Comparison of ENCODE assay signal across 17 cellular contexts in genomic region chr13:33218020-33218419, GRCh38.
A peak's percentile ranks its signal among the peaks of the same experiment; 100 is the strongest.
DNase-seq lines count a peak whose midpoint lies in the region; ATAC-seq and TF ChIP-seq lines count a peak whose summit lies in the region.
"Had no signal": no experiment of that assay in that cellular context is flagged by ENCODE, and none has a peak within 500 bp of the region (broad histone marks: within the 10 kb centered on the region; RNA-seq: fewer than 3 reads in every experiment).

No MANE protein-coding gene starts in this region.

- H3K4me3 ChIP-seq in left ventricle myocardium inferior (no peak overlapping the region), mammary epithelial cell (replicated peaks in 1 of 3; ENCODE audit: insufficient read depth in 1 of 3, low read depth in 2 of 3, low read length in 3 of 3) (no peak overlapping the region), upper lobe of left lung (no peak overlapping the region)
- H3K4me3 ChIP-seq: heart right ventricle, K562, right atrium auricular region had no signal

- ATAC-seq in Right ventricle myocardium inferior (no peak), left colon (peak; percentile 94), upper lobe of left lung (ENCODE audit: low FRiP score in 2 of 2) (no peak)
- ATAC-seq in naive thymus-derived CD8-positive, alpha-beta T cell, result no peak
- ATAC-seq: activated CD8-positive, alpha-beta T cell treated with anti-CD3 and anti-CD28 coated beads, Interleukin-2, amount 10 ng/mL, durations not matched to agents 7 days and 5 days; K562 had no signal

- no peak overlapping the region for H3K27ac Mint-ChIP-seq in naive thymus-derived CD8-positive, alpha-beta T cell
- H3K27ac Mint-ChIP-seq in activated CD4-positive, alpha-beta memory T cell treated with anti-CD3 and anti-CD28 coated beads, Interleukin-2, amount 10 ng/mL, durations not matched to agents 7 days and 5 days, result no peak overlapping the region
- H3K27ac Mint-ChIP-seq: activated CD8-positive, alpha-beta T cell treated with anti-CD3 and anti-CD28 coated beads, Interleukin-2, amount 10 ng/mL, durations not matched to agents 7 days and 5 days; dendritic cell treated with granulocyte-macrophage colony-stimulating factor and Interleukin-4, amounts not matched to agents 40 ng/mL and 50 ng/mL, for 4 days; memory B cell had no signal

- no peaks in the 10 kb centered on the region for H3K4me1 Mint-ChIP-seq in naive thymus-derived CD8-positive, alpha-beta T cell
- no peaks in the 10 kb centered on the region for H3K4me1 Mint-ChIP-seq in activated CD4-positive, alpha-beta memory T cell treated with anti-CD3 and anti-CD28 coated beads, Interleukin-2, amount 10 ng/mL, durations not matched to agents 7 days and 5 days
- H3K4me1 Mint-ChIP-seq: memory B cell had no signal

- intact Hi-C loops in left ventricle myocardium inferior (cut with micrococcal nuclease), result no loop called here
- intact Hi-C loops in Right ventricle myocardium inferior (cut with DNase I), result no loop called here
- intact Hi-C loops in mammary epithelial cell (cut with micrococcal nuclease), result loop anchor here (1.0 to 5.0 kb wide), 2 partner anchors 67 to 96 kb away; partner anchors contain the start of gene STARD13
- intact Hi-C loops in left colon (cut with DNase I, micrococcal nuclease), result no loop called here

- TF ChIP-seq POLR2A in upper lobe of left lung (IDR thresholded peaks at IDR 0.05), result no peak

- no peak overlapping the region for H3K4me3 Mint-ChIP-seq in naive thymus-derived CD8-positive, alpha-beta T cell
- H3K4me3 Mint-ChIP-seq in activated CD4-positive, alpha-beta memory T cell treated with anti-CD3 and anti-CD28 coated beads, Interleukin-2, amount 10 ng/mL, durations not matched to agents 7 days and 5 days, result no peak overlapping the region
- H3K4me3 Mint-ChIP-seq: activated CD8-positive, alpha-beta T cell treated with anti-CD3 and anti-CD28 coated beads, Interleukin-2, amount 10 ng/mL, durations not matched to agents 7 days and 5 days; dendritic cell treated with granulocyte-macrophage colony-stimulating factor and Interleukin-4, amounts not matched to agents 40 ng/mL and 50 ng/mL, for 4 days; memory B cell had no signal

- H3K9me3 Mint-ChIP-seq in naive thymus-derived CD8-positive, alpha-beta T cell, result no peaks in the 10 kb centered on the region
- H3K9me3 Mint-ChIP-seq in activated CD4-positive, alpha-beta memory T cell treated with anti-CD3 and anti-CD28 coated beads, Interleukin-2, amount 10 ng/mL, durations not matched to agents 7 days and 5 days, result no peaks in the 10 kb centered on the region
- H3K9me3 Mint-ChIP-seq: dendritic cell treated with granulocyte-macrophage colony-stimulating factor and Interleukin-4, amounts not matched to agents 40 ng/mL and 50 ng/mL, for 4 days; memory B cell had no signal

- H3K36me3 Mint-ChIP-seq in naive thymus-derived CD8-positive, alpha-beta T cell, result no peaks in the 10 kb centered on the region
- H3K36me3 Mint-ChIP-seq in activated CD4-positive, alpha-beta memory T cell treated with anti-CD3 and anti-CD28 coated beads, Interleukin-2, amount 10 ng/mL, durations not matched to agents 7 days and 5 days (ENCODE audit: low read depth), result no peaks in the 10 kb centered on the region
- H3K36me3 Mint-ChIP-seq: memory B cell had no signal

- peaks cover 43% of the 10 kb centered on the region for H3K79me2 ChIP-seq in mammary epithelial cell (ENCODE audit: insufficient read depth, low read length)

- POLR2A ChIA-PET in naive thymus-derived CD8-positive, alpha-beta T cell (lab: Charles Lee), result no interaction called here
- POLR2A ChIA-PET in activated CD4-positive, alpha-beta memory T cell treated with anti-CD3 and anti-CD28 coated beads, Interleukin-2, amount 10 ng/mL, durations not matched to agents 7 days and 5 days (lab: Charles Lee), result no interaction called here

- H3K9me3 ChIP-seq in left ventricle myocardium inferior (replicated peaks), result no peaks in the 10 kb centered on the region
- no peaks in the 10 kb centered on the region for H3K9me3 ChIP-seq in mammary epithelial cell (replicated peaks; ENCODE audit: insufficient read depth, low read length)
- no peaks in the 10 kb centered on the region for H3K9me3 ChIP-seq in upper lobe of left lung
- H3K9me3 ChIP-seq: heart right ventricle, right atrium auricular region had no signal

- CTCF ChIA-PET in mammary epithelial cell (lab: Charles Lee; ENCODE audit: low non-redundant PET), result no interaction called here
- CTCF ChIA-PET in activated CD4-positive, alpha-beta memory T cell treated with anti-CD3 and anti-CD28 coated beads, Interleukin-2, amount 10 ng/mL, durations not matched to agents 7 days and 5 days (lab: Charles Lee), result interaction anchor here (1.3 kb wide), 1 partner anchor 10 kb away, joined by 4 read pairs; no protein-coding TSS in a partner anchor

- peaks cover 0 to 10% (median 1%) of the 10 kb centered on the region in 5 donors for H3K27me3 Mint-ChIP-seq in naive thymus-derived CD8-positive, alpha-beta T cell
- H3K27me3 Mint-ChIP-seq in activated CD4-positive, alpha-beta memory T cell treated with anti-CD3 and anti-CD28 coated beads, Interleukin-2, amount 10 ng/mL, durations not matched to agents 7 days and 5 days, result peaks cover 3% of the 10 kb centered on the region
- H3K27me3 Mint-ChIP-seq: dendritic cell treated with granulocyte-macrophage colony-stimulating factor and Interleukin-4, amounts not matched to agents 40 ng/mL and 50 ng/mL, for 4 days had no signal

- DNase-seq in left ventricle myocardium inferior (no peak), Right ventricle myocardium inferior (ENCODE audit: missing footprints) (no peak), mammary epithelial cell (peak; percentile 55), left colon (no peak), upper lobe of left lung (no peak), DMS153 (lab: John Stamatoyannopoulos, UW) (no peak)
- no peak for DNase-seq in naive thymus-derived CD8-positive, alpha-beta T cell
- no peak for DNase-seq in activated CD4-positive, alpha-beta memory T cell treated with anti-CD3 and anti-CD28 coated beads, Interleukin-2, amount 10 ng/mL, durations not matched to agents 7 days and 5 days
- DNase-seq: activated CD8-positive, alpha-beta T cell treated with anti-CD3 and anti-CD28 coated beads, Interleukin-2, amount 10 ng/mL, durations not matched to agents 7 days and 5 days; activated naive CD4-positive, alpha-beta T cell treated with anti-CD3 and anti-CD28 coated beads, Interleukin-2, amount 50 U/mL, for 16 hours; DMS 273 treated with DMSO at 0.1 percent for 48 hours; heart right ventricle; NCI-H2081 had no signal

- 33% methylated on average over 4 of the region's 4 CpGs for WGBS in mammary epithelial cell (ENCODE audit: low coverage, missing lambda C conversion rate)
- WGBS in upper lobe of left lung, 2 donors, result 54 to 65% methylated on average over 4 of the region's 4 CpGs

- H3K4me1 ChIP-seq in left ventricle myocardium inferior, result peaks cover 77% of the 10 kb centered on the region
- peaks cover 45% of the 10 kb centered on the region for H3K4me1 ChIP-seq in mammary epithelial cell (ENCODE audit: insufficient read depth, low read length)
- H3K4me1 ChIP-seq in upper lobe of left lung, result peaks cover 23 to 44% (median 36%) of the 10 kb centered on the region in 4 donors

- H3K27ac ChIP-seq in left ventricle myocardium inferior (replicated peaks), result peak overlapping the region; percentile 9
- peak overlapping the region; percentile 98 for H3K27ac ChIP-seq in mammary epithelial cell (ENCODE audit: insufficient read depth, low read depth, low read length)
- peak overlapping the region in 3 of 4 donors; percentile 29 to 78 (median 56) for H3K27ac ChIP-seq in upper lobe of left lung

- BruUV-seq in mammary epithelial cell (replicated peaks; lab: Mats Ljungman, UMichigan), result no TSS peak

- dilution Hi-C loops in mammary epithelial cell (cut with HindIII; ENCODE audit: low sequenced_read_pairs), result no loop called here

- no peaks in the 10 kb centered on the region for H3K27me3 ChIP-seq in left ventricle myocardium inferior (ENCODE audit: low read depth)
- no peaks in the 10 kb centered on the region for H3K27me3 ChIP-seq in mammary epithelial cell (ENCODE audit: insufficient read depth, low read length)
- no peaks in the 10 kb centered on the region for H3K27me3 ChIP-seq in upper lobe of left lung
- H3K27me3 ChIP-seq: heart right ventricle, right atrium auricular region had no signal

- in situ Hi-C loops in mammary epithelial cell (cut with MboI; ENCODE audit: low sequenced_read_pairs in 2 of 2), result no loop called here

- peak overlapping the region; percentile 48 for H3K9ac ChIP-seq in mammary epithelial cell (ENCODE audit: insufficient read depth, low read length)

- peak overlapping the region; percentile 73 for H3K4me2 ChIP-seq in mammary epithelial cell (ENCODE audit: insufficient read depth, low read depth, low read length)

- TF ChIP-seq CTCF in left ventricle myocardium inferior (IDR thresholded peaks at IDR 0.05; ENCODE audit: borderline replicate concordance), result no peak
- no peak for TF ChIP-seq CTCF in mammary epithelial cell (conservative IDR thresholded peaks at IDR 0.05 in 1 of 2, IDR thresholded peaks at IDR 0.05 in 1 of 2; ENCODE audit: extremely low read depth in 1 of 2, insufficient read depth in 1 of 2, low read depth in 1 of 2, low read length in 2 of 2)
- TF ChIP-seq CTCF in upper lobe of left lung (IDR thresholded peaks at IDR 0.05), result no peak

- no peaks in the 10 kb centered on the region for H4K20me1 ChIP-seq in mammary epithelial cell (ENCODE audit: insufficient read depth, low read length)

- peak overlapping the region; percentile 26 for H2AFZ ChIP-seq in mammary epithelial cell (ENCODE audit: low read depth, low read length)

- TF ChIP-seq EP300 in upper lobe of left lung (IDR thresholded peaks at IDR 0.05), result no peak

- H3K36me3 ChIP-seq in left ventricle myocardium inferior (peaks cover 5% of the 10 kb centered on the region), mammary epithelial cell (ENCODE audit: insufficient read depth, low read length) (no peaks in the 10 kb centered on the region), upper lobe of left lung (no peaks in the 10 kb centered on the region)
- H3K36me3 ChIP-seq: right atrium auricular region had no signal

Comparison
In these comparisons a context has a peak if more than half of its experiments do, and no peak if none do; other contexts are left out.
1. H3K27ac ChIP-seq: peak in every context shown above with its lines; median percentile 98 in mammary epithelial cell; 56 in upper lobe of left lung; 9 in left ventricle myocardium inferior.